Comparison of ENCODE assay signal across 9 cellular contexts in the genomic region with DNA sequence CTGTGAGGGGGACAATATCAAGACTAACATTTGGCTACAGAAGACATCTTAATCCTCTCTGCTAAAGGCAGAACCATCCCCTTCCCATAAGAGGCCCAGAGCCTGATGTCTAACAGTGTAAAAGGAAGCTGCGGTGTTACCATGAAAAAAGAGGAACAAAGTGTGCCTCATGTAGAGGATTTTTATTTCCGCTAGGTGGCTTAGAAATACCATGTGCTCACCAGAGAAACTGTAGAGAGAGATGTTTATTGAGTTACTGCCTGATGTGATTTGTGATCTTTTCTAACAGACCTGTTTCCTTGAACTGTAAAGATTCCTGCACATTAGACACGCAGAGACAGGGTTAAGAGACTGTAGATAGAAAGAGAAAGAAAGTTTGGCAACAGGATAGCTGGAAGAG. TPM values are rescaled to one million over a fixed set of nuclear protein-coding genes. Genes with fewer than 3 reads are reported as not detected.
DNase-seq lines count a peak whose midpoint lies in the region; ATAC-seq, FAIRE-seq and TF ChIP-seq lines count a peak whose summit lies in the region.
"Had no signal": no experiment of that assay in that cellular context is flagged by ENCODE, and none has a peak within 500 bp of the region (broad histone marks: within the 10 kb centered on the region; RNA-seq: fewer than 3 reads in every experiment).

No MANE protein-coding gene starts in this region.

- peak; percentile 38 for TF ChIP-seq CTCF in DOHH2 (IDR thresholded peaks at IDR 0.05; ENCODE audit: low read depth, low read length, poor library complexity, severe bottlenecking)
- TF ChIP-seq CTCF in fibroblast of mammary gland (conservative IDR thresholded peaks at IDR 0.05; ENCODE audit: control insufficient read depth, insufficient read depth, low read depth, low read length) = peak; percentile 12
- no peak for TF ChIP-seq CTCF in stomach (IDR thresholded peaks at IDR 0.05)

- H3K27me3 ChIP-seq in DOHH2 (ENCODE audit: control insufficient read depth, low read length) = no peaks in the 10 kb centered on the region
- no peaks in the 10 kb centered on the region for H3K27me3 ChIP-seq in stomach

- no peak for FAIRE-seq in frontal cortex (lab: Jason Lieb, UNC)

- TF ChIP-seq EP300 in stomach (IDR thresholded peaks at IDR 0.05) = no peak

- DNase-seq in NAMALWA (ENCODE audit: low spot score) (peak; percentile 62), fibroblast of mammary gland (ENCODE audit: low read depth) (no peak), frontal cortex (ENCODE audit: low spot score in 2 of 2) (no peak), NK-92 (lab: John Stamatoyannopoulos, UW; ENCODE audit: unreplicated experiment) (no peak), stomach (no peak), mesenteric fat pad (ENCODE audit: low spot score) (no peak)

- H3F3A ChIP-seq in DOHH2 (ENCODE audit: control insufficient read depth, insufficient read depth) = no peaks in the 10 kb centered on the region

- intact Hi-C loops in stomach (cut with DNase I; ENCODE audit: low total_unique reads) = no loop called here

- no peaks in the 10 kb centered on the region for H3K79me2 ChIP-seq in DOHH2 (ENCODE audit: control insufficient read depth, low read length)

- 23 to 43% (median 36%) methylated on average over 3 of the region's 3 CpGs for WGBS in stomach, 5 donors

- H3K4me3 ChIP-seq in DOHH2 (ENCODE audit: low read length) (no peak overlapping the region), fibroblast of mammary gland (ENCODE audit: control insufficient read depth, low read depth, low read length) (no peak overlapping the region), stomach (no peak overlapping the region)

- H3K9me2 ChIP-seq in DOHH2 (replicated peaks; ENCODE audit: control insufficient read depth, low read length) = no peaks in the 10 kb centered on the region

- TF ChIP-seq POLR2A in stomach (IDR thresholded peaks at IDR 0.05) = no peak

- H4K20me1 ChIP-seq in DOHH2 (ENCODE audit: control insufficient read depth, insufficient read depth, low read depth, low read length) = no peaks in the 10 kb centered on the region

- H3K27ac ChIP-seq in DOHH2 (ENCODE audit: low read depth, low read length) (no peak overlapping the region), stomach (no peak overlapping the region)

- H3K36me3 ChIP-seq in DOHH2 (ENCODE audit: control insufficient read depth, low read length) (no peaks in the 10 kb centered on the region), stomach (no peaks in the 10 kb centered on the region)

- peak; percentile 78 for ATAC-seq in GM21529 (IDR thresholded peaks at IDR 0.05; ENCODE audit: unreplicated experiment)

- H3K4me2 ChIP-seq in DOHH2 (ENCODE audit: low read length) = no peak overlapping the region

- H3K4me1 ChIP-seq in DOHH2 (ENCODE audit: control insufficient read depth, low read length) (no peaks in the 10 kb centered on the region), stomach (no peaks in the 10 kb centered on the region)

- H3K9me3 ChIP-seq in DOHH2 (ENCODE audit: control insufficient read depth, insufficient read depth, low read length) (no peaks in the 10 kb centered on the region), stomach (no peaks in the 10 kb centered on the region)

RNA-seq across cellular contexts. Expression of a gene that starts 22.1 kb away (rescaled TPM):
- not detected for total RNA-seq in frontal cortex
- total RNA-seq in stomach = not detected
- polyA plus RNA-seq in stomach = not detected
- total RNA-seq in mesenteric fat pad = not detected
- total RNA-seq: dermis microvascular lymphatic vessel endothelial cell had no signal

RNA-seq across cellular contexts. Expression of a gene that starts 41.3 kb away (rescaled TPM):
- total RNA-seq in frontal cortex (not detected), stomach (not detected), mesenteric fat pad (not detected)
- not detected for polyA plus RNA-seq in stomach
- total RNA-seq: dermis microvascular lymphatic vessel endothelial cell had no signal

RNA-seq across cellular contexts. Expression of a gene that starts 58.0 kb away (rescaled TPM):
- total RNA-seq in frontal cortex = not detected
- not detected for total RNA-seq in stomach
- not detected for polyA plus RNA-seq in stomach
- not detected for total RNA-seq in mesenteric fat pad
- total RNA-seq: dermis microvascular lymphatic vessel endothelial cell had no signal

Comparison
In these comparisons a context has a peak if more than half of its experiments do, and no peak if none do; other contexts are left out.
1. CTCF ChIP-seq: peak in DOHH2 (single experiment) and fibroblast of mammary gland (single experiment); none in stomach (0 of 7).